ENCODE assay signal across 25 cellular contexts in genomic region chr2:120606280-120606679, GRCh38.
"Had no signal": no experiment of that assay in that cellular context is flagged by ENCODE, and none has a peak within 500 bp of the region (broad histone marks: within the 10 kb centered on the region; RNA-seq: fewer than 3 reads in every experiment).

No MANE protein-coding gene starts in this region.

- H3K27ac Mint-ChIP-seq: activated CD4-positive, alpha-beta memory T cell treated with anti-CD3 and anti-CD28 coated beads for 36 hours; activated CD4-positive, alpha-beta T cell treated with anti-CD3 and anti-CD28 coated beads, Interleukin-2, amount 10 ng/mL, durations not matched to agents 24 days and 14 days; activated naive CD4-positive, alpha-beta T cell treated with anti-CD3 and anti-CD28 coated beads, Interleukin-2, amount 10 ng/mL, durations not matched to agents 7 days and 5 days; activated naive CD8-positive, alpha-beta T cell treated with anti-CD3 and anti-CD28 coated beads, Interleukin-2, amount 10 ng/mL, durations not matched to agents 7 days and 5 days; activated T-cell treated with anti-CD3 and anti-CD28 coated beads, Interleukin-2, amount 50 U/mL, for 24 hours; immature natural killer cell; stimulated activated naive B cell treated with anti-CD40 and anti-IgM and Interleukin-4, amounts not matched to agents 10 μg/mL and 1 μg/mL and 100 μg/mL, for 72 hours; T-helper 17 cell had no signal

- H3K9me3 ChIP-seq: heart left ventricle, prostate gland, suprapubic skin, tibial nerve had no signal

- ATAC-seq: left lobe of liver; stimulated activated naive B cell treated with anti-CD40 and anti-IgM and Interleukin-4, amounts not matched to agents 10 μg/mL and 1 μg/mL and 100 μg/mL, for 72 hours; T-helper 17 cell had no signal

- H3K27me3 ChIP-seq: brain microvascular endothelial cell, suprapubic skin had no signal

- DNase-seq: activated CD4-positive, alpha-beta memory T cell treated with anti-CD3 and anti-CD28 coated beads for 36 hours; activated CD4-positive, alpha-beta T cell treated with anti-CD3 and anti-CD28 coated beads, Interleukin-2, amount 10 ng/mL, durations not matched to agents 24 days and 14 days; activated CD4-positive, CD25-positive, alpha-beta regulatory T cell treated with anti-CD3 and anti-CD28 coated beads, Interleukin-2, amount 50 U/mL, for 72 hours; activated CD8-positive, alpha-beta memory T cell treated with anti-CD3 and anti-CD28 coated beads, Interleukin-2, amount 50 U/mL, for 48 hours; activated gamma-delta T cell; activated naive CD4-positive, alpha-beta T cell treated with anti-CD3 and anti-CD28 coated beads, Interleukin-2, amount 10 ng/mL, durations not matched to agents 7 days and 5 days; activated naive CD8-positive, alpha-beta T cell treated with anti-CD3 and anti-CD28 coated beads, Interleukin-2, amount 10 ng/mL, durations not matched to agents 7 days and 5 days; activated T-cell treated with anti-CD3 and anti-CD28 coated beads, Interleukin-2, amount 50 U/mL, for 24 hours; brain microvascular endothelial cell; hypothalamus; immature natural killer cell; mammary epithelial cell; retina; stimulated activated CD4-positive, alpha-beta T cell treated with anti-CD3 and anti-CD28 coated beads, Interleukin-15, amount 100 ng/mL, for 24 hours; stimulated activated CD4-positive, alpha-beta T cell treated with anti-CD3 and anti-CD28 coated beads, Interleukin-2, amount 100 ng/mL, for 24 hours; stimulated activated naive B cell treated with anti-CD40 and anti-IgM and Interleukin-4, amounts not matched to agents 10 μg/mL and 1 μg/mL and 100 μg/mL, for 72 hours; T-helper 17 cell; T1000 had no signal

- H3K36me3 ChIP-seq: brain microvascular endothelial cell, heart left ventricle, prostate gland, suprapubic skin, tibial nerve had no signal

- H3K36me3 Mint-ChIP-seq: activated CD4-positive, alpha-beta memory T cell treated with anti-CD3 and anti-CD28 coated beads for 36 hours; activated naive CD4-positive, alpha-beta T cell treated with anti-CD3 and anti-CD28 coated beads, Interleukin-2, amount 10 ng/mL, durations not matched to agents 7 days and 5 days; activated naive CD8-positive, alpha-beta T cell treated with anti-CD3 and anti-CD28 coated beads, Interleukin-2, amount 10 ng/mL, durations not matched to agents 7 days and 5 days; immature natural killer cell; stimulated activated naive B cell treated with anti-CD40 and anti-IgM and Interleukin-4, amounts not matched to agents 10 μg/mL and 1 μg/mL and 100 μg/mL, for 72 hours had no signal

- H3K4me3 ChIP-seq: heart left ventricle, prostate gland, smooth muscle cell, suprapubic skin, tibial nerve had no signal

- H3K4me1 Mint-ChIP-seq: activated CD4-positive, alpha-beta T cell treated with anti-CD3 and anti-CD28 coated beads, Interleukin-2, amount 10 ng/mL, durations not matched to agents 24 days and 14 days; activated naive CD4-positive, alpha-beta T cell treated with anti-CD3 and anti-CD28 coated beads, Interleukin-2, amount 10 ng/mL, durations not matched to agents 7 days and 5 days; immature natural killer cell had no signal

- H3K4me3 Mint-ChIP-seq: activated CD4-positive, alpha-beta memory T cell treated with anti-CD3 and anti-CD28 coated beads for 36 hours; activated CD4-positive, alpha-beta T cell treated with anti-CD3 and anti-CD28 coated beads, Interleukin-2, amount 10 ng/mL, durations not matched to agents 24 days and 14 days; activated naive CD4-positive, alpha-beta T cell treated with anti-CD3 and anti-CD28 coated beads, Interleukin-2, amount 10 ng/mL, durations not matched to agents 7 days and 5 days; activated naive CD8-positive, alpha-beta T cell treated with anti-CD3 and anti-CD28 coated beads, Interleukin-2, amount 10 ng/mL, durations not matched to agents 7 days and 5 days; activated T-cell treated with anti-CD3 and anti-CD28 coated beads, Interleukin-2, amount 50 U/mL, for 24 hours; immature natural killer cell; nephron; stimulated activated naive B cell treated with anti-CD40 and anti-IgM and Interleukin-4, amounts not matched to agents 10 μg/mL and 1 μg/mL and 100 μg/mL, for 72 hours; T-helper 17 cell had no signal

- H3K4me1 ChIP-seq: prostate gland had no signal

- H3K9me3 Mint-ChIP-seq: activated CD4-positive, alpha-beta memory T cell treated with anti-CD3 and anti-CD28 coated beads for 36 hours; activated CD4-positive, alpha-beta T cell treated with anti-CD3 and anti-CD28 coated beads, Interleukin-2, amount 10 ng/mL, durations not matched to agents 24 days and 14 days; activated naive CD4-positive, alpha-beta T cell treated with anti-CD3 and anti-CD28 coated beads, Interleukin-2, amount 10 ng/mL, durations not matched to agents 7 days and 5 days; activated naive CD8-positive, alpha-beta T cell treated with anti-CD3 and anti-CD28 coated beads, Interleukin-2, amount 10 ng/mL, durations not matched to agents 7 days and 5 days; activated T-cell treated with anti-CD3 and anti-CD28 coated beads, Interleukin-2, amount 50 U/mL, for 24 hours; immature natural killer cell; stimulated activated naive B cell treated with anti-CD40 and anti-IgM and Interleukin-4, amounts not matched to agents 10 μg/mL and 1 μg/mL and 100 μg/mL, for 72 hours had no signal

- H3K4me2 ChIP-seq: smooth muscle cell had no signal

- H3K27ac ChIP-seq: brain microvascular endothelial cell, heart left ventricle, prostate gland, suprapubic skin, tibial nerve had no signal
